1 cellular context compared by ENCODE assay signal in the genomic region with DNA sequence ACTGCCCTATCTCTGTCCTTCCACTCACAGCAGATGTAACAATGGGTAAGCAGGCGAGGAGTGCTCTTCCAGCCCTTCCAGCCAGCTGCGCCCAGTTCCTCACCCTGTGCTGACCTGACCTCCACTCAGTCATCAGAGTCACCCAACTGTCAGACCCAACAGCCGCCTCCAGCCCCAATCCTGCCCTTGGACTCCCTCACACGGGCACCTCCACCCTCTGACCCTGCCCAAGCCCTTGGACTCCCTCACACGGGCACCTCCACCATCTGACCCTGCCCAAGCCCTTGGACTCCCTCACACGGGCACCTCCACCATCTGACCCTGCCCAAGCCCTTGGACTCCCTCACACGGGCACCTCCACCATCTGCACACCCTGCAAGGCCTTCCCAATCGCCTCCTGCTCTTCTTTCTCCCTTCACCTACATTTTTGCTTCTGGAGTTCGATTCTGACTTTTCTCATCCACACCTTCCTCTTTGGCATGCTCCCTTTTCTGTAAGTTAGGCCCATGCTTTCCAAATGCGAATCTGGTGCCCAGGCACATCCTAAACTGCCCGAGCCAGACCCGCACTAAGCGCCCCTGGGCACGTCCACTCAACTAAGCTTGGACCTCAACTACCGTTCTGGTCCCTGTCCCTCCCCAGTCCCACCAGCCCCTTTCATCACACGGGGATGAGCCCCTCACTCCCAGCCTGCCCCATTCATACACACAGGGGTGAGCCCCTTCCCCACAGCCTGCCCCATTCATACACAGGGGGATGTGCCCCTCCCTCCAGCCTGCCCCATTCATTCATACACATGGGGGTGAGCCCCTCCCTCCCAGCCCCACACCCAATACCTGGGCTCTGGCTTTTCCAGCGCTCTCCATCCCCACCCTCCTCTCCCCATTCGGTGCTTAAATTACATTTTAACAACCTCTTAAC.
TF ChIP-seq lines count a peak whose summit lies in the region.

No MANE protein-coding gene starts in this region.

TF ChIP-seq in K562, 482 proteins besides CTCF, POLR2A, EP300 and RAD21:
- TF ChIP-seq ILK (tag; IDR thresholded peaks at IDR 0.05; ENCODE audit: borderline replicate concordance, low read depth) (no peak), ZNF668 (CRISPR knock-in tag; IDR thresholded peaks at IDR 0.05) (no peak), TBP (optimal IDR thresholded peaks at IDR 0.05; ENCODE audit: low read depth, low read length) (no peak), SMAD1 (IDR thresholded peaks at IDR 0.05; ENCODE audit: low read depth, low read length, partially characterized antibody) (no peak), CBX1 (IDR thresholded peaks at IDR 0.05; ENCODE audit: low read depth) (no peak), ZNF696 (CRISPR knock-in tag; conservative IDR thresholded peaks at IDR 0.05) (no peak), KLF1 (tag; IDR thresholded peaks at IDR 0.05) (no peak), SMC3 (conservative IDR thresholded peaks at IDR 0.05; ENCODE audit: insufficient read depth, low read depth, low read length) (no peak), ZNF263 (CRISPR knock-in tag; IDR thresholded peaks at IDR 0.05; ENCODE audit: borderline replicate concordance) (no peak), RBM39 (optimal IDR thresholded peaks at IDR 0.05; ENCODE audit: low read depth, low read length) (no peak), FOXJ3 (CRISPR knock-in tag; IDR thresholded peaks at IDR 0.05) (no peak)
- TF ChIP-seq, protein P1, sequence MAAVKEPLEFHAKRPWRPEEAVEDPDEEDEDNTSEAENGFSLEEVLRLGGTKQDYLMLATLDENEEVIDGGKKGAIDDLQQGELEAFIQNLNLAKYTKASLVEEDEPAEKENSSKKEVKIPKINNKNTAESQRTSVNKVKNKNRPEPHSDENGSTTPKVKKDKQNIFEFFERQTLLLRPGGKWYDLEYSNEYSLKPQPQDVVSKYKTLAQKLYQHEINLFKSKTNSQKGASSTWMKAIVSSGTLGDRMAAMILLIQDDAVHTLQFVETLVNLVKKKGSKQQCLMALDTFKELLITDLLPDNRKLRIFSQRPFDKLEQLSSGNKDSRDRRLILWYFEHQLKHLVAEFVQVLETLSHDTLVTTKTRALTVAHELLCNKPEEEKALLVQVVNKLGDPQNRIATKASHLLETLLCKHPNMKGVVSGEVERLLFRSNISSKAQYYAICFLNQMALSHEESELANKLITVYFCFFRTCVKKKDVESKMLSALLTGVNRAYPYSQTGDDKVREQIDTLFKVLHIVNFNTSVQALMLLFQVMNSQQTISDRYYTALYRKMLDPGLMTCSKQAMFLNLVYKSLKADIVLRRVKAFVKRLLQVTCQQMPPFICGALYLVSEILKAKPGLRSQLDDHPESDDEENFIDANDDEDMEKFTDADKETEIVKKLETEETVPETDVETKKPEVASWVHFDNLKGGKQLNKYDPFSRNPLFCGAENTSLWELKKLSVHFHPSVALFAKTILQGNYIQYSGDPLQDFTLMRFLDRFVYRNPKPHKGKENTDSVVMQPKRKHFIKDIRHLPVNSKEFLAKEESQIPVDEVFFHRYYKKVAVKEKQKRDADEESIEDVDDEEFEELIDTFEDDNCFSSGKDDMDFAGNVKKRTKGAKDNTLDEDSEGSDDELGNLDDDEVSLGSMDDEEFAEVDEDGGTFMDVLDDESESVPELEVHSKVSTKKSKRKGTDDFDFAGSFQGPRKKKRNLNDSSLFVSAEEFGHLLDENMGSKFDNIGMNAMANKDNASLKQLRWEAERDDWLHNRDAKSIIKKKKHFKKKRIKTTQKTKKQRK (IDR thresholded peaks at IDR 0.05; ENCODE audit: borderline replicate concordance, low read depth, low read length) = no peak
- TF ChIP-seq, protein P2, sequence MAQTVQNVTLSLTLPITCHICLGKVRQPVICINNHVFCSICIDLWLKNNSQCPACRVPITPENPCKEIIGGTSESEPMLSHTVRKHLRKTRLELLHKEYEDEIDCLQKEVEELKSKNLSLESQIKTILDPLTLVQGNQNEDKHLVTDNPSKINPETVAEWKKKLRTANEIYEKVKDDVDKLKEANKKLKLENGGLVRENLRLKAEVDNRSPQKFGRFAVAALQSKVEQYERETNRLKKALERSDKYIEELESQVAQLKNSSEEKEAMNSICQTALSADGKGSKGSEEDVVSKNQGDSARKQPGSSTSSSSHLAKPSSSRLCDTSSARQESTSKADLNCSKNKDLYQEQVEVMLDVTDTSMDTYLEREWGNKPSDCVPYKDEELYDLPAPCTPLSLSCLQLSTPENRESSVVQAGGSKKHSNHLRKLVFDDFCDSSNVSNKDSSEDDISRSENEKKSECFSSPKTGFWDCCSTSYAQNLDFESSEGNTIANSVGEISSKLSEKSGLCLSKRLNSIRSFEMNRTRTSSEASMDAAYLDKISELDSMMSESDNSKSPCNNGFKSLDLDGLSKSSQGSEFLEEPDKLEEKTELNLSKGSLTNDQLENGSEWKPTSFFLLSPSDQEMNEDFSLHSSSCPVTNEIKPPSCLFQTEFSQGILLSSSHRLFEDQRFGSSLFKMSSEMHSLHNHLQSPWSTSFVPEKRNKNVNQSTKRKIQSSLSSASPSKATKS (CRISPR knock-in tag; IDR thresholded peaks at IDR 0.05) = no peak
- TF ChIP-seq, protein P3, sequence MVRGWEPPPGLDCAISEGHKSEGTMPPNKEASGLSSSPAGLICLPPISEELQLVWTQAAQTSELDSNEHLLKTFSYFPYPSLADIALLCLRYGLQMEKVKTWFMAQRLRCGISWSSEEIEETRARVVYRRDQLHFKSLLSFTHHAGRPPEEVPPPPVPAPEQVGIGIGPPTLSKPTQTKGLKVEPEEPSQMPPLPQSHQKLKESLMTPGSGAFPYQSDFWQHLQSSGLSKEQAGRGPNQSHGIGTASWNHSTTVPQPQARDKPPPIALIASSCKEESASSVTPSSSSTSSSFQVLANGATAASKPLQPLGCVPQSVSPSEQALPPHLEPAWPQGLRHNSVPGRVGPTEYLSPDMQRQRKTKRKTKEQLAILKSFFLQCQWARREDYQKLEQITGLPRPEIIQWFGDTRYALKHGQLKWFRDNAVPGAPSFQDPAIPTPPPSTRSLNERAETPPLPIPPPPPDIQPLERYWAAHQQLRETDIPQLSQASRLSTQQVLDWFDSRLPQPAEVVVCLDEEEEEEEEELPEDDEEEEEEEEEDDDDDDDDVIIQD (CRISPR knock-in tag; IDR thresholded peaks at IDR 0.05) = no peak
- TF ChIP-seq, protein P4, sequence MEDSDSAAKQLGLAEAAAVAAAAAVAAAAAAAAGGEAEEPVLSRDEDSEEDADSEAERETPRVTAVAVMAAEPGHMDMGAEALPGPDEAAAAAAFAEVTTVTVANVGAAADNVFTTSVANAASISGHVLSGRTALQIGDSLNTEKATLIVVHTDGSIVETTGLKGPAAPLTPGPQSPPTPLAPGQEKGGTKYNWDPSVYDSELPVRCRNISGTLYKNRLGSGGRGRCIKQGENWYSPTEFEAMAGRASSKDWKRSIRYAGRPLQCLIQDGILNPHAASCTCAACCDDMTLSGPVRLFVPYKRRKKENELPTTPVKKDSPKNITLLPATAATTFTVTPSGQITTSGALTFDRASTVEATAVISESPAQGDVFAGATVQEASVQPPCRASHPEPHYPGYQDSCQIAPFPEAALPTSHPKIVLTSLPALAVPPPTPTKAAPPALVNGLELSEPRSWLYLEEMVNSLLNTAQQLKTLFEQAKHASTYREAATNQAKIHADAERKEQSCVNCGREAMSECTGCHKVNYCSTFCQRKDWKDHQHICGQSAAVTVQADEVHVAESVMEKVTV (CRISPR knock-in tag; IDR thresholded peaks at IDR 0.05) = no peak
- TF ChIP-seq, protein P5, sequence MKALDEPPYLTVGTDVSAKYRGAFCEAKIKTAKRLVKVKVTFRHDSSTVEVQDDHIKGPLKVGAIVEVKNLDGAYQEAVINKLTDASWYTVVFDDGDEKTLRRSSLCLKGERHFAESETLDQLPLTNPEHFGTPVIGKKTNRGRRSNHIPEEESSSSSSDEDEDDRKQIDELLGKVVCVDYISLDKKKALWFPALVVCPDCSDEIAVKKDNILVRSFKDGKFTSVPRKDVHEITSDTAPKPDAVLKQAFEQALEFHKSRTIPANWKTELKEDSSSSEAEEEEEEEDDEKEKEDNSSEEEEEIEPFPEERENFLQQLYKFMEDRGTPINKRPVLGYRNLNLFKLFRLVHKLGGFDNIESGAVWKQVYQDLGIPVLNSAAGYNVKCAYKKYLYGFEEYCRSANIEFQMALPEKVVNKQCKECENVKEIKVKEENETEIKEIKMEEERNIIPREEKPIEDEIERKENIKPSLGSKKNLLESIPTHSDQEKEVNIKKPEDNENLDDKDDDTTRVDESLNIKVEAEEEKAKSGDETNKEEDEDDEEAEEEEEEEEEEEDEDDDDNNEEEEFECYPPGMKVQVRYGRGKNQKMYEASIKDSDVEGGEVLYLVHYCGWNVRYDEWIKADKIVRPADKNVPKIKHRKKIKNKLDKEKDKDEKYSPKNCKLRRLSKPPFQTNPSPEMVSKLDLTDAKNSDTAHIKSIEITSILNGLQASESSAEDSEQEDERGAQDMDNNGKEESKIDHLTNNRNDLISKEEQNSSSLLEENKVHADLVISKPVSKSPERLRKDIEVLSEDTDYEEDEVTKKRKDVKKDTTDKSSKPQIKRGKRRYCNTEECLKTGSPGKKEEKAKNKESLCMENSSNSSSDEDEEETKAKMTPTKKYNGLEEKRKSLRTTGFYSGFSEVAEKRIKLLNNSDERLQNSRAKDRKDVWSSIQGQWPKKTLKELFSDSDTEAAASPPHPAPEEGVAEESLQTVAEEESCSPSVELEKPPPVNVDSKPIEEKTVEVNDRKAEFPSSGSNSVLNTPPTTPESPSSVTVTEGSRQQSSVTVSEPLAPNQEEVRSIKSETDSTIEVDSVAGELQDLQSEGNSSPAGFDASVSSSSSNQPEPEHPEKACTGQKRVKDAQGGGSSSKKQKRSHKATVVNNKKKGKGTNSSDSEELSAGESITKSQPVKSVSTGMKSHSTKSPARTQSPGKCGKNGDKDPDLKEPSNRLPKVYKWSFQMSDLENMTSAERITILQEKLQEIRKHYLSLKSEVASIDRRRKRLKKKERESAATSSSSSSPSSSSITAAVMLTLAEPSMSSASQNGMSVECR (CRISPR knock-in tag; IDR thresholded peaks at IDR 0.05) = no peak
